22 cellular contexts compared by ENCODE assay signal in the genomic region with DNA sequence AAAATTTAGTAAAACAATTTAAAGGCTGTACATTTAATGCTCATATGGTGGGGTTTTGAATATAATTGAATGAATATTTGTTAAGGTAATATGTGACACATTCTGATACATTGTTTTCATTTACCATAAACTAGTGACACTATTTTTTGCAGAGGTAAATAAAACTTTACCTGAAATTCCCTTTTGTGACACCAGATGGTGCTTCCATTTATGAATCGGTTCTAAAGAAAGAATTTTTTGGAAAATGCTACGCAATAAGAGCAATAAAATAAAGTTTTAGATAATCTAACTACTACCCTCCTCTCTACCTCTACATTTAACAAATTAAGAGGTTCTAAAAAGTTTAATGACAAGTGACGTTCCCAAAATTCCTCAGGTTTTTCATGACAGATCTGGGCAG.
A peak's percentile ranks its signal among the peaks of the same experiment; 100 is the strongest.
DNase-seq lines count a peak whose midpoint lies in the region; ATAC-seq, FAIRE-seq and TF ChIP-seq lines count a peak whose summit lies in the region.
"Had no signal": no experiment of that assay in that cellular context is flagged by ENCODE, and none has a peak within 500 bp of the region (broad histone marks: within the 10 kb centered on the region; RNA-seq: fewer than 3 reads in every experiment).

No MANE protein-coding gene starts in this region.

- H3K4me1 Mint-ChIP-seq in astrocyte (ENCODE audit: low read depth, unreplicated experiment), result peaks cover 7% of the 10 kb centered on the region
- no peaks in the 10 kb centered on the region for H3K4me1 Mint-ChIP-seq in neural crest cell

- H2AFZ ChIP-seq in astrocyte (ENCODE audit: low read depth, low read length), result no peak overlapping the region
- H2AFZ ChIP-seq: GM23338 had no signal

- H3K27ac ChIP-seq in astrocyte (ENCODE audit: low read depth, low read length), result no peak overlapping the region

- ATAC-seq in GM21717 (IDR thresholded peaks at IDR 0.05; ENCODE audit: unreplicated experiment), result no peak
- ATAC-seq: GM23338, K562 had no signal

- H3K79me2 ChIP-seq in astrocyte (ENCODE audit: insufficient read depth, low read length), result no peaks in the 10 kb centered on the region

- H3K9me3 ChIP-seq in astrocyte (ENCODE audit: insufficient read depth, low read depth, low read length), result no peaks in the 10 kb centered on the region
- H3K9me3 ChIP-seq: BE2C, HAP-1 had no signal

- H3K27me3 Mint-ChIP-seq in astrocyte (ENCODE audit: low read depth, unreplicated experiment) (no peaks in the 10 kb centered on the region), neural crest cell (ENCODE audit: low read depth) (no peaks in the 10 kb centered on the region)
- H3K27me3 Mint-ChIP-seq: CD4-positive, alpha-beta T cell had no signal

- H4K20me1 ChIP-seq in astrocyte (ENCODE audit: insufficient read depth, low read length), result no peaks in the 10 kb centered on the region

- in situ Hi-C loops in GM13977 (cut with MboI; ENCODE audit: low pct_unique_long_range_greater_than_20kb, low sequenced_read_pairs, unreplicated experiment), result no loop called here

- no peaks in the 10 kb centered on the region for H3K4me1 ChIP-seq in astrocyte (ENCODE audit: insufficient read depth, low read length)
- H3K4me1 ChIP-seq: BE2C, HAP-1 had no signal

- no peak for DNase-seq in GM13977 (ENCODE audit: low spot score)
- no peak for DNase-seq in LNCaP clone FGC (ENCODE audit: low read depth)
- no peak for DNase-seq in astrocyte (ENCODE audit: low read depth)
- DNase-seq in neural crest cell (ENCODE audit: low read depth, low spot score), result no peak
- no peak for DNase-seq in NCI-H2171 (lab: John Stamatoyannopoulos, UW)
- DNase-seq in NCI-H1694 (lab: John Stamatoyannopoulos, UW), result no peak
- DNase-seq in D341Med (ENCODE audit: low spot score), result no peak
- DNase-seq: ACHN; BE2C; CD4-positive, alpha-beta T cell; DMS53; MM.1S; NCI-H2029 treated with DMSO at 0.1 percent for 48 hours; NCI-H2227 treated with DMSO at 0.1 percent for 48 hours; NCI-H69 had no signal

- H3K27me3 ChIP-seq in astrocyte (ENCODE audit: insufficient read depth, low read length), result no peaks in the 10 kb centered on the region
- H3K27me3 ChIP-seq: BE2C had no signal

- TF ChIP-seq CTCF in GM13977 (IDR thresholded peaks at IDR 0.05; ENCODE audit: extremely low read depth, insufficient read depth, missing control alignments), result peak; percentile 10
- peak; percentile 26; the same call in 1 of the 2 replicates for TF ChIP-seq CTCF in LNCaP clone FGC (IDR thresholded peaks at IDR 0.05; ENCODE audit: control insufficient read depth, extremely low read depth, insufficient read depth)
- TF ChIP-seq CTCF in astrocyte (IDR thresholded peaks at IDR 0.05; ENCODE audit: insufficient read depth, low read depth, low read length), result no peak
- peak; percentile 24 for TF ChIP-seq CTCF in neural crest cell (conservative IDR thresholded peaks at IDR 0.05)

- FAIRE-seq in astrocyte (lab: Jason Lieb, UNC), result peak; percentile 32
- FAIRE-seq: G401.6, HTR-8/SVneo, K562, RCC 7860 had no signal

- H3K9ac ChIP-seq in astrocyte (ENCODE audit: low read length), result no peak overlapping the region

- H3K4me3 Mint-ChIP-seq in astrocyte (ENCODE audit: unreplicated experiment), result no peak overlapping the region
- H3K4me3 Mint-ChIP-seq in neural crest cell, result no peak overlapping the region
- H3K4me3 Mint-ChIP-seq: CD4-positive, alpha-beta T cell; GM23338 had no signal

- no peaks in the 10 kb centered on the region for H3K36me3 Mint-ChIP-seq in astrocyte (ENCODE audit: low read depth, unreplicated experiment)
- H3K36me3 Mint-ChIP-seq in neural crest cell (ENCODE audit: low read depth), result no peaks in the 10 kb centered on the region

- no peak overlapping the region for H3K4me3 ChIP-seq in LNCaP clone FGC (ENCODE audit: low read depth, low read length)
- H3K4me3 ChIP-seq in astrocyte (ENCODE audit: insufficient read depth, low read depth, low read length), result no peak overlapping the region
- H3K4me3 ChIP-seq: GM23338, HAP-1, K562 had no signal

- no peak overlapping the region for H3K4me2 ChIP-seq in astrocyte (ENCODE audit: low read length)
- H3K4me2 ChIP-seq: GM23338 had no signal

- H3K27ac Mint-ChIP-seq in astrocyte (ENCODE audit: unreplicated experiment), result no peak overlapping the region
- H3K27ac Mint-ChIP-seq in neural crest cell (ENCODE audit: unreplicated experiment), result no peak overlapping the region
- H3K27ac Mint-ChIP-seq: CD4-positive, alpha-beta T cell; GM23338 had no signal

- H3K9me3 Mint-ChIP-seq in astrocyte (ENCODE audit: unreplicated experiment), result no peaks in the 10 kb centered on the region
- peaks cover 7% of the 10 kb centered on the region for H3K9me3 Mint-ChIP-seq in neural crest cell
- H3K9me3 Mint-ChIP-seq: CD4-positive, alpha-beta T cell; GM23338 had no signal

- no peaks in the 10 kb centered on the region for H3K36me3 ChIP-seq in astrocyte (ENCODE audit: insufficient read depth, low read length)
- H3K36me3 ChIP-seq: BE2C, HAP-1 had no signal
